ENCODE assay signal across 13 cellular contexts in the genomic region with DNA sequence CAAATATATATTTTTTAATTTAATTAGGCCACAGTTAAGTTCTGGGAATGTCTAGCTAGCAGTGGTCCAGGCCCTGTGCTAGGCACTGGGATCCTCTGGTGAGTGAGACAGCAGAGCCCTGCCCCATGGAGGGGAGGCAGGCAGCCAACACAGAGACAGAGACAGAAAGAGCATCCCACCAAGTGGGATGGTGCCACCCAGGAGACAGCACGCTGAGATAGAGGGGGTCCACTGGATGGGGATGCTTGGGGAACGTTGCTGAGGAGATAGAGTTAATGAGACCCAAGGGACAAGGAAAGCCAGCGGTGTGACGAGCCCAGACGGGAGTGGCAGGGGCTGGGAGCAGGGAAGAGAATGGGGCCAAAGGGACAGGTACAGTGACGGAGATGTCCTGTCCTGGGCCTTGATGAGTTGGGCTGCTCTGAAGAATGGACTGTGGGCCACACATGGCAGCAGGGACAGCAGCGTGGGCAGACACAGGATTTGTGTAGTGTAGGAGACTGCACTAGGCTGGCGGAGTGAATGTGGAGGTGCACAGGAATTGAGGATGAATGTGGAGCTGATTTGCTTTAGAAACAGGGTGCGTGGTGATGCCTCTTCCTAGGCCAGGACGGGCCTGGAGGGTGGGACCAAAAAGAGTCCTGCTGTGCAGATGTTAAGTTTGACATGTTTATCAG.
"Had no signal": no experiment of that assay in that cellular context is flagged by ENCODE, and none has a peak within 500 bp of the region (broad histone marks: within the 10 kb centered on the region; RNA-seq: fewer than 3 reads in every experiment).

No MANE protein-coding gene starts in this region.

- DNase-seq: activated B cell treated with CpG ODN at 0.5 μM for 24 hours; activated CD4-positive, alpha-beta T cell treated with anti-CD3 and anti-CD28 coated beads for 48 hours; activated CD8-positive, alpha-beta memory T cell treated with anti-CD3 and anti-CD28 coated beads, Interleukin-2, amount 50 U/mL, for 48 hours; head of caudate nucleus; ovary; sigmoid colon; spleen; T-helper 1 cell; tibial artery; uterus had no signal

- H3K27me3 Mint-ChIP-seq: activated B cell treated with CpG ODN at 0.5 μM for 24 hours had no signal

- H3K27ac ChIP-seq: ascending aorta, ovary, sigmoid colon, spleen, tibial artery, uterus had no signal

- H3K4me3 ChIP-seq: ascending aorta, ovary, sigmoid colon, spleen, tibial artery, uterus had no signal

- H3K36me3 ChIP-seq: ovary, uterus had no signal

- FAIRE-seq: frontal cortex had no signal

- H3K4me3 Mint-ChIP-seq: activated B cell treated with CpG ODN at 0.5 μM for 24 hours, neural crest cell had no signal

- H3K27ac Mint-ChIP-seq: activated B cell treated with CpG ODN at 0.5 μM for 24 hours had no signal

- H3K9me3 Mint-ChIP-seq: activated B cell treated with CpG ODN at 0.5 μM for 24 hours, neural crest cell had no signal

- H3K27me3 ChIP-seq: ascending aorta, ovary, sigmoid colon, spleen, tibial artery, uterus had no signal

- H3K9me3 ChIP-seq: ascending aorta, ovary, sigmoid colon, tibial artery, uterus had no signal

- H3K4me1 ChIP-seq: ascending aorta, spleen, tibial artery, uterus had no signal
